Comparison of ENCODE assay signal across 8 cellular contexts in the genomic region with DNA sequence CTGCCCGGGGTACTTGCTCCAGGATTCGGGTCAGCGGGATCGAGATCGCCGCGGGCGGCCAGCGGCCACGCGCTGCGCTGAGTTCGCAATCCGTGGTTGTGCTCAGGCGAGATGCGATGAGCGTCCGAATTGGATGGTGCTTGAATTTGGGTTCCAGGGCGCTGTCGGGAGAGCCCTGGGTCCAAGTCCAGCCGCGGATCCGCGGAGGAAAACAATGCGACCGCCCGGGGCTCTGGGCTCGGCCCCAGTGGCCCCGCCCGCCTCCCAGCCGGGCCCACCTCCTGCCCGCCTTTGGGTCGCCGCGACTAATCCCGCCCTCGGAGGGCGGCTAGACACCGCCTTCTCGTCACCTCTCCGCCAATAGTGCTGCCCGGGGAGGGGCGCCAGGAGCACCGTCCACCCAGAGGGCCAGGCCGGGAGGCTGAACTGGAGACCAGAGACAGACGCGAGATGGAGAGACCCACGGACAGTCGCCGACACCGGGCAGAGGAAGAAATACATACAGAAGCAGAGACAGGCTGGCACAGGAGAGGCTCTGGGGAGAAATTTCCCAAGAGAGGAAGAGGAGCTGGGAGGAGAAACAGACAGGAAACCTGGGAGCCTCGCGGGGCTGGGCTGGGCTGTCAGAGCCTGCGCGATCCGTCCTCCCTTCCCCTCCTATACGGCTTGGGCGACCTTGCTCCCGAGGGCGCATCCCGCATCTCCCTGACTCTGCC. TPM values are rescaled to one million over a fixed set of nuclear protein-coding genes. Genes with fewer than 3 reads are reported as not detected.
DNase-seq lines count a peak whose midpoint lies in the region; ATAC-seq and TF ChIP-seq lines count a peak whose summit lies in the region.

A gene with protein sequence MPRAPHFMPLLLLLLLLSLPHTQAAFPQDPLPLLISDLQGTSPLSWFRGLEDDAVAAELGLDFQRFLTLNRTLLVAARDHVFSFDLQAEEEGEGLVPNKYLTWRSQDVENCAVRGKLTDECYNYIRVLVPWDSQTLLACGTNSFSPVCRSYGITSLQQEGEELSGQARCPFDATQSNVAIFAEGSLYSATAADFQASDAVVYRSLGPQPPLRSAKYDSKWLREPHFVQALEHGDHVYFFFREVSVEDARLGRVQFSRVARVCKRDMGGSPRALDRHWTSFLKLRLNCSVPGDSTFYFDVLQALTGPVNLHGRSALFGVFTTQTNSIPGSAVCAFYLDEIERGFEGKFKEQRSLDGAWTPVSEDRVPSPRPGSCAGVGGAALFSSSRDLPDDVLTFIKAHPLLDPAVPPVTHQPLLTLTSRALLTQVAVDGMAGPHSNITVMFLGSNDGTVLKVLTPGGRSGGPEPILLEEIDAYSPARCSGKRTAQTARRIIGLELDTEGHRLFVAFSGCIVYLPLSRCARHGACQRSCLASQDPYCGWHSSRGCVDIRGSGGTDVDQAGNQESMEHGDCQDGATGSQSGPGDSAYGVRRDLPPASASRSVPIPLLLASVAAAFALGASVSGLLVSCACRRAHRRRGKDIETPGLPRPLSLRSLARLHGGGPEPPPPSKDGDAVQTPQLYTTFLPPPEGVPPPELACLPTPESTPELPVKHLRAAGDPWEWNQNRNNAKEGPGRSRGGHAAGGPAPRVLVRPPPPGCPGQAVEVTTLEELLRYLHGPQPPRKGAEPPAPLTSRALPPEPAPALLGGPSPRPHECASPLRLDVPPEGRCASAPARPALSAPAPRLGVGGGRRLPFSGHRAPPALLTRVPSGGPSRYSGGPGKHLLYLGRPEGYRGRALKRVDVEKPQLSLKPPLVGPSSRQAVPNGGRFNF (minus strand): TSS at position 216 of the 716 bp plus-strand sequence. CDS start 4,010 bp downstream, outside the sequence.

- H3K36me3 ChIP-seq in left lung = no peaks in the 10 kb centered on the region

- peaks cover 0 to 17% of the 10 kb centered on the region in 2 donors for H3K27me3 ChIP-seq in left lung

- no peaks in the 10 kb centered on the region for H3K9me3 Mint-ChIP-seq in dendritic cell treated with granulocyte-macrophage colony-stimulating factor and Interleukin-4, amounts not matched to agents 40 ng/mL and 50 ng/mL, for 4 days

- peak within 1 kb of the TSS; percentile 53 to 64 for H3K27ac ChIP-seq in left lung

- no peaks in the 10 kb centered on the region for H3K9me3 ChIP-seq in left lung

- H3K27me3 Mint-ChIP-seq in dendritic cell treated with granulocyte-macrophage colony-stimulating factor and Interleukin-4, amounts not matched to agents 40 ng/mL and 50 ng/mL, for 4 days = peaks cover 42% of the 10 kb centered on the region

- ATAC-seq in GM19395 (IDR thresholded peaks at IDR 0.05; ENCODE audit: unreplicated experiment) = peak; percentile 99
- ATAC-seq in HG03521 (IDR thresholded peaks at IDR 0.05; ENCODE audit: unreplicated experiment) = peak; percentile 97
- ATAC-seq in left lung = peak; percentile 99

- TF ChIP-seq CTCF in left lung (IDR thresholded peaks at IDR 0.05) = no peak

- peak within 1 kb of the TSS; percentile 79 to 81 for H3K4me3 ChIP-seq in left lung

- intact Hi-C loops in dendritic cell treated with granulocyte-macrophage colony-stimulating factor and Interleukin-4, amounts not matched to agents 40 ng/mL and 50 ng/mL, for 4 days (cut with micrococcal nuclease) = no loop called here
- intact Hi-C loops in left lung (cut with DNase I) = no loop called here

- peak within 1 kb of the TSS; percentile 83 for H3K4me3 Mint-ChIP-seq in dendritic cell treated with granulocyte-macrophage colony-stimulating factor and Interleukin-4, amounts not matched to agents 40 ng/mL and 50 ng/mL, for 4 days

- H3K36me3 Mint-ChIP-seq in dendritic cell treated with granulocyte-macrophage colony-stimulating factor and Interleukin-4, amounts not matched to agents 40 ng/mL and 50 ng/mL, for 4 days (ENCODE audit: low read depth) = peaks cover 7% of the 10 kb centered on the region

- H3K4me1 ChIP-seq in left lung = peaks cover 8 to 30% of the 10 kb centered on the region in 2 donors

- peak within 1 kb of the TSS; percentile 40 for H3K27ac Mint-ChIP-seq in dendritic cell treated with granulocyte-macrophage colony-stimulating factor and Interleukin-4, amounts not matched to agents 40 ng/mL and 50 ng/mL, for 4 days

- H3K4me1 Mint-ChIP-seq in dendritic cell treated with granulocyte-macrophage colony-stimulating factor and Interleukin-4, amounts not matched to agents 40 ng/mL and 50 ng/mL, for 4 days (ENCODE audit: low read depth) = peaks cover 22% of the 10 kb centered on the region

- DNase-seq in C1 segment of cervical spinal cord (lab: John Stamatoyannopoulos, UW) (peak; percentile 67 to 97 (median 92)), NCI-H526 treated with DMSO at 0.1 percent for 48 hours (lab: John Stamatoyannopoulos, UW) (peak; percentile 98), left lung (peak; percentile 97 to 99)
- peak; percentile 82 for DNase-seq in activated CD4-positive, alpha-beta T cell treated with anti-CD3 and anti-CD28 coated beads, Interleukin-2, amount 50 U/mL, for 1 hour
- peak; percentile 90 to 92 for DNase-seq in stimulated activated CD4-positive, alpha-beta T cell treated with anti-CD3 and anti-CD28 coated beads, Interleukin-2, amount 100 ng/mL, for 24 hours

RNA-seq across cellular contexts. Expression of the gene that starts here (rescaled TPM):
- 1 to 10 TPM; 3.9 to 8.9 TPM for total RNA-seq in left lung

Comparison
In these comparisons a context has a peak if more than half of its experiments do, and no peak if none do; other contexts are left out.
1. Peak in every context shown above with its lines: DNase-seq, ATAC-seq, H3K4me3 ChIP-seq and H3K27ac ChIP-seq.